In the genomic region with DNA sequence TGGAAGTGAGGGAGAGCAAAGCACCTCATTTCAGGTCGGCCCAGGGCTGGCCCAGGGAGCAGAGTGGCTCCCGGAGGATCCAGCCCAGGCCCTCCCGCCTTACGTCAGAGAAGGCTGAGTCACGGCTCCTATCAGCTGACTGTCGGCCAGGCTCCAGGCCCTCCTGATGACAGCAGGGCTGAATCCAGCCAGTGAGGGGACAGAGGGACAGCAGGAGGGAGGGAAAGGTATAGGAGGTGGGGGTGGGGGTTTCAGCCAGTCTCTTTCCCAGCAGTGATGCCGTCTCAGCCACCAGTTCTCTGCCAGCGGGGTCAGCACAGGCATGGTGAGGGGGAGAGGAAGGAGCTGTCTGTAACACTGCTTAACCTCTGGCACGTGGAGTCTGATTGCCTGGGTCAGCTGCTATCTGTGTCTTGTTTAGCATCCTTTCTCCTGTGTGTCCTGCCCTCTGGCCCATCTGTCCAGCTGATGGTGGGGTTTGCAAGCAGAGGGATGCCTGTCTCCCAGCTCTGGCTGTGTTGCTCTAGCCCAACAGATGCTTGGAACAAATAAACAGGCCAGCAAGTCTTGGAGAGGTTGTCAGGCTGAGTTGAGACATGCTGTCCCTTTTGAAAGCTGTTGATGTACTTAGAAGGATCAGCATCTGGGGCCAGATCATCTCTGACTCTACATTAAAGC, we compare ENCODE assay signal across 9 cellular contexts.
DNase-seq lines count a peak whose midpoint lies in the region; ATAC-seq and TF ChIP-seq lines count a peak whose summit lies in the region.
"Had no signal": no experiment of that assay in that cellular context is flagged by ENCODE, and none has a peak within 500 bp of the region (broad histone marks: within the 10 kb centered on the region; RNA-seq: fewer than 3 reads in every experiment).

No MANE protein-coding gene starts in this region.

- peak; percentile 32 to 37 for ATAC-seq in natural killer cell treated with Interleukin-12 subunit alpha and Interleukin-12 subunit beta and Interleukin-15 and Interleukin-18, amount 100 ng/mL, for 72 hours
- ATAC-seq in natural killer cell (no peak), HG02840 (IDR thresholded peaks at IDR 0.05; ENCODE audit: low FRiP score, unreplicated experiment) (no peak), GM18511 (IDR thresholded peaks at IDR 0.05; ENCODE audit: unreplicated experiment) (no peak), GM21423 (IDR thresholded peaks at IDR 0.05; ENCODE audit: unreplicated experiment) (no peak)

- 2% methylated on average over 9 of the region's 9 CpGs for WGBS in mesenchymal stem cell
- 24% methylated on average over 9 of the region's 9 CpGs for WGBS in urinary bladder

- H2BK5ac ChIP-seq in mesenchymal stem cell (ENCODE audit: low read depth, low read length, poor library complexity, severe bottlenecking), result no peak overlapping the region

- H3K4me3 ChIP-seq in mesenchymal stem cell (ENCODE audit: insufficient read depth in 1 of 2, low read depth in 1 of 2, low read length in 2 of 2), result peak overlapping the region in 1 of 2 experiments; percentile 1
- no peak overlapping the region for H3K4me3 ChIP-seq in urinary bladder (ENCODE audit: low read depth, low read length)
- H3K4me3 ChIP-seq: BLaER1 had no signal

- no peaks in the 10 kb centered on the region for H3K4me1 Mint-ChIP-seq in natural killer cell treated with Interleukin-12 subunit alpha and Interleukin-12 subunit beta and Interleukin-15 and Interleukin-18, amount 100 ng/mL, for 72 hours (ENCODE audit: low read depth in 2 of 2)
- no peaks in the 10 kb centered on the region for H3K4me1 Mint-ChIP-seq in natural killer cell

- H3K9me3 Mint-ChIP-seq in natural killer cell treated with Interleukin-12 subunit alpha and Interleukin-12 subunit beta and Interleukin-15 and Interleukin-18, amount 100 ng/mL, for 72 hours, result no peaks in the 10 kb centered on the region
- H3K9me3 Mint-ChIP-seq in natural killer cell, result no peaks in the 10 kb centered on the region

- H3K9me3 ChIP-seq in mesenchymal stem cell (ENCODE audit: control insufficient read depth, low read length), result no peaks in the 10 kb centered on the region
- H3K9me3 ChIP-seq: BLaER1 had no signal

- H3K36me3 Mint-ChIP-seq in natural killer cell treated with Interleukin-12 subunit alpha and Interleukin-12 subunit beta and Interleukin-15 and Interleukin-18, amount 100 ng/mL, for 72 hours, result no peaks in the 10 kb centered on the region
- no peaks in the 10 kb centered on the region for H3K36me3 Mint-ChIP-seq in natural killer cell

- peak overlapping the region in 1 of 2 experiments; percentile 80 for H3K14ac ChIP-seq in mesenchymal stem cell (ENCODE audit: low read length in 2 of 2)

- H3K9ac ChIP-seq in mesenchymal stem cell (ENCODE audit: low read length), result peak overlapping the region; percentile 76
- H3K9ac ChIP-seq: BLaER1 had no signal

- DNase-seq in natural killer cell treated with Interleukin-12 subunit alpha and Interleukin-12 subunit beta and Interleukin-15 and Interleukin-18, amount 100 ng/mL, for 72 hours (ENCODE audit: low spot score), result no peak
- DNase-seq in natural killer cell (no peak), ecto neural progenitor cell (ENCODE audit: low spot score) (peak; percentile 77), mesenchymal stem cell (peak; percentile 97)

- H3K36me3 ChIP-seq in mesenchymal stem cell (ENCODE audit: control insufficient read depth in 1 of 2, insufficient read depth in 2 of 2, low read depth in 1 of 2, low read length in 2 of 2) (no peaks in the 10 kb centered on the region), urinary bladder (ENCODE audit: insufficient read depth) (no peaks in the 10 kb centered on the region)
- H3K36me3 ChIP-seq: BLaER1 had no signal

- H2AK5ac ChIP-seq in mesenchymal stem cell (ENCODE audit: low read length, severe bottlenecking), result peak overlapping the region; percentile 93

- peak overlapping the region; percentile 76 for H2AFZ ChIP-seq in mesenchymal stem cell (ENCODE audit: low read depth, low read length)

- peak overlapping the region; percentile 73 for H2BK15ac ChIP-seq in mesenchymal stem cell (ENCODE audit: low read depth, poor library complexity, severe bottlenecking)

- peak overlapping the region; percentile 87 to 96 for H3K18ac ChIP-seq in mesenchymal stem cell (ENCODE audit: low read depth in 1 of 2, low read length in 2 of 2)

- H3K4me1 ChIP-seq in mesenchymal stem cell (ENCODE audit: control insufficient read depth, insufficient read depth, low read depth, low read length), result peaks cover 19% of the 10 kb centered on the region
- H3K4me1 ChIP-seq in urinary bladder (ENCODE audit: insufficient read depth), result no peaks in the 10 kb centered on the region

- no peak for TF ChIP-seq CTCF in natural killer cell (IDR thresholded peaks at IDR 0.05)

- H3K27ac Mint-ChIP-seq in natural killer cell treated with Interleukin-12 subunit alpha and Interleukin-12 subunit beta and Interleukin-15 and Interleukin-18, amount 100 ng/mL, for 72 hours, result no peak overlapping the region
- no peak overlapping the region for H3K27ac Mint-ChIP-seq in natural killer cell

- peaks cover 0 to 2% of the 10 kb centered on the region in 2 donors for H3K27me3 Mint-ChIP-seq in natural killer cell treated with Interleukin-12 subunit alpha and Interleukin-12 subunit beta and Interleukin-15 and Interleukin-18, amount 100 ng/mL, for 72 hours
- H3K27me3 Mint-ChIP-seq in natural killer cell (ENCODE audit: low read depth in 2 of 2), result peaks cover 0 to 5% of the 10 kb centered on the region in 2 donors

- H3K4ac ChIP-seq in mesenchymal stem cell (ENCODE audit: low read depth in 1 of 2, low read length in 2 of 2), result peak overlapping the region; percentile 58 to 92

- peak overlapping the region; percentile 93 for H4K8ac ChIP-seq in mesenchymal stem cell (ENCODE audit: low read length)

- no peak overlapping the region for H3K4me2 ChIP-seq in mesenchymal stem cell (ENCODE audit: low read length, poor library complexity, severe bottlenecking)
- H3K4me2 ChIP-seq: BLaER1 had no signal

- no peak overlapping the region for H3K4me3 Mint-ChIP-seq in natural killer cell treated with Interleukin-12 subunit alpha and Interleukin-12 subunit beta and Interleukin-15 and Interleukin-18, amount 100 ng/mL, for 72 hours
- H3K4me3 Mint-ChIP-seq in natural killer cell, result no peak overlapping the region

- H3K27ac ChIP-seq in mesenchymal stem cell (ENCODE audit: low read length, poor library complexity, severe bottlenecking) (peak overlapping the region; percentile 37), urinary bladder (ENCODE audit: low read depth) (peak overlapping the region; percentile 81)
- H3K27ac ChIP-seq: BLaER1 had no signal

- H3K27me3 ChIP-seq in mesenchymal stem cell (ENCODE audit: control insufficient read depth in 1 of 2, insufficient read depth in 1 of 2, low read length in 2 of 2), result no peaks in the 10 kb centered on the region
- H3K27me3 ChIP-seq: BLaER1 had no signal

- H3K79me1 ChIP-seq in mesenchymal stem cell (replicated peaks; ENCODE audit: low read length, poor library complexity, severe bottlenecking), result no peaks in the 10 kb centered on the region

- peak overlapping the region; percentile 46 to 75 for H2BK12ac ChIP-seq in mesenchymal stem cell (ENCODE audit: low read length in 2 of 2)

- peak overlapping the region; percentile 65 for H4K91ac ChIP-seq in mesenchymal stem cell (ENCODE audit: low read length)

- intact Hi-C loops in natural killer cell (cut with micrococcal nuclease), result no loop called here

- H3K23ac ChIP-seq in mesenchymal stem cell (ENCODE audit: low read length in 2 of 2), result no peak overlapping the region

- H2BK120ac ChIP-seq in mesenchymal stem cell (ENCODE audit: low read depth, low read length), result peak overlapping the region; percentile 78

Comparison
In these comparisons a context has a peak if more than half of its experiments do, and no peak if none do; other contexts are left out.
1. ATAC-seq: peak in natural killer cell treated with Interleukin-12 subunit alpha and Interleukin-12 subunit beta and Interleukin-15 and Interleukin-18, amount 100 ng/mL, for 72 hours (2 of 2); none in natural killer cell (0 of 3), HG02840 (single experiment), GM18511 (single experiment) and GM21423 (single experiment).
2. DNase-seq: peak in ecto neural progenitor cell (single experiment) and mesenchymal stem cell (single experiment); none in natural killer cell treated with Interleukin-12 subunit alpha and Interleukin-12 subunit beta and Interleukin-15 and Interleukin-18, amount 100 ng/mL, for 72 hours (single experiment) and natural killer cell (single experiment).